In genomic region chr14:99514552-99515300, GRCh38 we compare ENCODE assay signal across 20 cellular contexts. TPM values are rescaled to one million over a fixed set of nuclear protein-coding genes. Genes with fewer than 3 reads are reported as not detected.
DNase-seq lines count a peak whose midpoint lies in the region; ATAC-seq, FAIRE-seq and TF ChIP-seq lines count a peak whose summit lies in the region.
"Had no signal": no experiment of that assay in that cellular context is flagged by ENCODE, and none has a peak within 500 bp of the region (broad histone marks: within the 10 kb centered on the region; RNA-seq: fewer than 3 reads in every experiment).

No MANE protein-coding gene starts in this region.

- ATAC-seq in HG02852 (IDR thresholded peaks at IDR 0.05; ENCODE audit: unreplicated experiment), result no peak

- intact Hi-C loops in Caco-2 (cut with micrococcal nuclease; ENCODE audit: unreplicated experiment) (no loop called here), kidney (cut with DNase I) (loop anchor here (5.0 kb wide), 1 partner anchor 113 kb away; no protein-coding TSS in a partner anchor)

- H3K9me3 Mint-ChIP-seq in Caco-2 (ENCODE audit: unreplicated experiment), result no peaks in the 10 kb centered on the region
- H3K9me3 Mint-ChIP-seq in progenitor cell of endocrine pancreas (ENCODE audit: low read depth), result no peaks in the 10 kb centered on the region
- H3K9me3 Mint-ChIP-seq: activated CD4-positive, alpha-beta memory T cell treated with anti-CD3 and anti-CD28 coated beads, Interleukin-2, amount 10 ng/mL, durations not matched to agents 7 days and 5 days; neural crest cell; T-helper 1 cell treated with Interleukin-12 subunit alpha and Interleukin-12 subunit beta and Interleukin-4 antibody, amounts not matched to agents 30 μg/mL and 1 μg/mL, for 36 hours had no signal

- H3K4me3 Mint-ChIP-seq in Caco-2 (ENCODE audit: unreplicated experiment) (no peak overlapping the region), progenitor cell of endocrine pancreas (ENCODE audit: low read depth) (no peak overlapping the region)
- H3K4me3 Mint-ChIP-seq: activated CD4-positive, alpha-beta memory T cell treated with anti-CD3 and anti-CD28 coated beads, Interleukin-2, amount 10 ng/mL, durations not matched to agents 7 days and 5 days; neural crest cell; T-helper 1 cell treated with Interleukin-12 subunit alpha and Interleukin-12 subunit beta and Interleukin-4 antibody, amounts not matched to agents 30 μg/mL and 1 μg/mL, for 36 hours had no signal

- H3K36me3 ChIP-seq in Caco-2 (ENCODE audit: control insufficient read depth, insufficient read depth, low read length) (peaks cover 2% of the 10 kb centered on the region; the same call in 1 of the 2 replicates), Peyer's patch (peaks cover 0 to 50% (median 0%) of the 10 kb centered on the region in 3 donors), kidney (ENCODE audit: control insufficient read depth in 1 of 2, insufficient read depth in 2 of 2, low read length in 2 of 2) (peaks cover 0 to 3% of the 10 kb centered on the region in 2 donors), small intestine (ENCODE audit: control insufficient read depth in 2 of 2, insufficient read depth in 2 of 2, low read length in 2 of 2) (peaks cover 7 to 18% of the 10 kb centered on the region in 2 donors)

- H3K27me3 ChIP-seq in Caco-2 (replicated peaks; ENCODE audit: control insufficient read depth, insufficient read depth, low read length) (no peaks in the 10 kb centered on the region), Peyer's patch (no peaks in the 10 kb centered on the region), small intestine (ENCODE audit: control insufficient read depth in 2 of 2, insufficient read depth in 2 of 2, low read length in 2 of 2) (no peaks in the 10 kb centered on the region)
- H3K27me3 ChIP-seq: vagina had no signal

- H3K27me3 Mint-ChIP-seq in Caco-2 (ENCODE audit: insufficient read depth, unreplicated experiment) (no peaks in the 10 kb centered on the region), progenitor cell of endocrine pancreas (no peaks in the 10 kb centered on the region)
- H3K27me3 Mint-ChIP-seq: activated CD4-positive, alpha-beta memory T cell treated with anti-CD3 and anti-CD28 coated beads, Interleukin-2, amount 10 ng/mL, durations not matched to agents 7 days and 5 days had no signal

- DNase-seq in Caco-2 (no peak), Peyer's patch (peak in 2 of 3 donors; percentile 40 to 45), kidney (peak; percentile 71), progenitor cell of endocrine pancreas (ENCODE audit: low spot score, unreplicated experiment) (no peak), GF-D8 (lab: John Stamatoyannopoulos, UW) (no peak), small intestine (no peak)
- DNase-seq: activated CD4-positive, alpha-beta memory T cell treated with anti-CD3 and anti-CD28 coated beads, Interleukin-2, amount 10 ng/mL, durations not matched to agents 7 days and 5 days; amniotic stem cell; caudate nucleus; EL; glutamatergic neuron; HCEC 1CT; Kasumi-1; NCI-H1092 treated with DMSO at 0.1 percent for 48 hours; NCI-H524; SHP77 treated with DMSO at 0.1 percent for 48 hours had no signal

- CTCF ChIA-PET in Caco-2 (lab: Charles Lee), result no interaction called here

- H3K4me1 Mint-ChIP-seq in Caco-2 (ENCODE audit: low read depth, unreplicated experiment) (no peaks in the 10 kb centered on the region), progenitor cell of endocrine pancreas (ENCODE audit: low read depth) (peaks cover 4% of the 10 kb centered on the region)
- H3K4me1 Mint-ChIP-seq: activated CD4-positive, alpha-beta memory T cell treated with anti-CD3 and anti-CD28 coated beads, Interleukin-2, amount 10 ng/mL, durations not matched to agents 7 days and 5 days had no signal

- FAIRE-seq in kidney (lab: Jason Lieb, UNC) (no peak), small intestine (lab: Jason Lieb, UNC) (no peak)

- peaks cover 64% of the 10 kb centered on the region for H3K36me3 Mint-ChIP-seq in Caco-2 (ENCODE audit: insufficient read depth, unreplicated experiment)
- no peaks in the 10 kb centered on the region for H3K36me3 Mint-ChIP-seq in progenitor cell of endocrine pancreas (ENCODE audit: insufficient read depth)

- H3K9me3 ChIP-seq in Caco-2, result no peaks in the 10 kb centered on the region
- H3K9me3 ChIP-seq in Peyer's patch, result no peaks in the 10 kb centered on the region
- no peaks in the 10 kb centered on the region for H3K9me3 ChIP-seq in kidney (ENCODE audit: control insufficient read depth in 1 of 2, low read length in 2 of 2)
- H3K9me3 ChIP-seq in small intestine (ENCODE audit: control insufficient read depth, low read depth), result no peaks in the 10 kb centered on the region
- H3K9me3 ChIP-seq: vagina had no signal

- no peak for TF ChIP-seq POLR2A in Peyer's patch (IDR thresholded peaks at IDR 0.05)

- POLR2A ChIA-PET in Caco-2 (lab: Charles Lee), result no interaction called here

- H3K4me3 ChIP-seq in Caco-2 (ENCODE audit: low read depth, low read length), result no peak overlapping the region
- no peak overlapping the region for H3K4me3 ChIP-seq in Peyer's patch
- no peak overlapping the region for H3K4me3 ChIP-seq in kidney (ENCODE audit: low read length in 2 of 2)
- H3K4me3 ChIP-seq in small intestine (ENCODE audit: low read depth in 1 of 2, low read length in 2 of 2), result no peak overlapping the region
- H3K4me3 ChIP-seq: vagina had no signal

- 90 to 92% (median 91%) methylated on average over 20 of the region's 20 CpGs for WGBS in small intestine, 3 donors

- no peak overlapping the region for H3K9ac ChIP-seq in kidney (ENCODE audit: low read length in 2 of 2)

- BruUV-seq in Caco-2 (replicated peaks; lab: Mats Ljungman, UMichigan), result no TSS peak

- TF ChIP-seq CTCF in Caco-2 (IDR thresholded peaks at IDR 0.05; ENCODE audit: insufficient read depth in 1 of 2, low read depth in 1 of 2, low read length in 1 of 2, severe bottlenecking in 1 of 2, unreplicated experiment in 1 of 2), result no peak
- TF ChIP-seq CTCF in Peyer's patch (IDR thresholded peaks at IDR 0.05), result no peak
- TF ChIP-seq CTCF in kidney (IDR thresholded peaks at IDR 0.05; ENCODE audit: borderline replicate concordance, extremely low read depth, insufficient read depth), result no peak
- no peak for TF ChIP-seq CTCF in progenitor cell of endocrine pancreas (IDR thresholded peaks at IDR 0.05; ENCODE audit: unreplicated experiment)

- H3K4me1 ChIP-seq in Caco-2, result peaks cover 6% of the 10 kb centered on the region; the same call in 1 of the 2 replicates
- H3K4me1 ChIP-seq in Peyer's patch, result peaks cover 0 to 8% (median 0%) of the 10 kb centered on the region in 4 donors
- no peaks in the 10 kb centered on the region for H3K4me1 ChIP-seq in kidney (ENCODE audit: control insufficient read depth in 1 of 2, insufficient read depth in 1 of 2, low read depth in 1 of 2, low read length in 2 of 2)
- H3K4me1 ChIP-seq in small intestine (ENCODE audit: control insufficient read depth in 2 of 2, insufficient read depth in 1 of 2, low read depth in 1 of 2, low read length in 1 of 2), result no peaks in the 10 kb centered on the region

- H3K27ac Mint-ChIP-seq in Caco-2 (ENCODE audit: unreplicated experiment) (peak overlapping the region; percentile 48), progenitor cell of endocrine pancreas (peak overlapping the region; percentile 69)
- H3K27ac Mint-ChIP-seq: activated CD4-positive, alpha-beta memory T cell treated with anti-CD3 and anti-CD28 coated beads, Interleukin-2, amount 10 ng/mL, durations not matched to agents 7 days and 5 days; T-helper 1 cell treated with Interleukin-12 subunit alpha and Interleukin-12 subunit beta and Interleukin-4 antibody, amounts not matched to agents 30 μg/mL and 1 μg/mL, for 36 hours had no signal

- H3K27ac ChIP-seq in Peyer's patch (no peak overlapping the region), kidney (ENCODE audit: low read depth in 2 of 2, low read length in 2 of 2) (no peak overlapping the region), small intestine (ENCODE audit: low read depth in 1 of 2, low read length in 1 of 2) (no peak overlapping the region)
- H3K27ac ChIP-seq: vagina had no signal

RNA-seq across cellular contexts. Expression of gene CCNK, which starts 33.5 kb away (rescaled TPM):
- total RNA-seq in Caco-2 (2022) (95.4 and 104 TPM in 2 replicates), Peyer's patch (10 to 100 TPM; 25.7 to 61.9 (median 37.0) TPM), kidney (40.6 TPM), progenitor cell of endocrine pancreas (64.1 and 64.8 TPM in 2 replicates)
- polyA plus RNA-seq in kidney (ENCODE audit: insufficient read depth, low read depth, low replicate concordance) (12.8 TPM), small intestine (10 to 100 TPM; 13.4 to 19.8 (median 14.9) TPM)

RNA-seq across cellular contexts. Expression of gene SETD3, which starts 34.1 kb away (rescaled TPM):
- total RNA-seq in Caco-2 (2022), result 74.3 and 76.2 TPM in 2 replicates
- total RNA-seq in Peyer's patch, result 100 to 1,000 TPM in 1 of 4 donors, 10 to 100 TPM in 3; 61.9 to 120 (median 68.8) TPM
- total RNA-seq in kidney, result 85.6 TPM
- 74.0 TPM for polyA plus RNA-seq in kidney (ENCODE audit: insufficient read depth, low read depth, low replicate concordance)
- total RNA-seq in progenitor cell of endocrine pancreas, result 46.0 and 51.7 TPM in 2 replicates
- 10 to 100 TPM; 38.1 to 58.6 (median 43.3) TPM for polyA plus RNA-seq in small intestine

Comparison
In these comparisons a context has a peak if more than half of its experiments do, and no peak if none do; other contexts are left out.
1. DNase-seq: peak in Peyer's patch (2 of 3) and kidney (single experiment); none in Caco-2 (0 of 2), progenitor cell of endocrine pancreas (single experiment), GF-D8 (single experiment) and small intestine (single experiment).